ENCODE assay signal across 1 cellular context in genomic region chr16:78094166-78094565, GRCh38.
TF ChIP-seq lines count a peak whose summit lies in the region.

No MANE protein-coding gene starts in this region.

TF ChIP-seq in SK-N-SH, 30 proteins besides CTCF, POLR2A, EP300 and RAD21 (continued from another document):
- TF ChIP-seq ZBTB33 (IDR thresholded peaks at IDR 0.05; ENCODE audit: borderline replicate concordance, low read depth) (no peak), REST (IDR thresholded peaks at IDR 0.05; ENCODE audit: low read depth, low read length) (no peak), USF1 (IDR thresholded peaks at IDR 0.05; ENCODE audit: borderline replicate concordance, low read depth) (no peak), MAX (IDR thresholded peaks at IDR 0.05; ENCODE audit: low read depth) (no peak), NFIC (IDR thresholded peaks at IDR 0.05; ENCODE audit: borderline replicate concordance) (no peak), TAF1 (IDR thresholded peaks at IDR 0.05; ENCODE audit: borderline replicate concordance, low read depth, low read length) (no peak), RXRA (IDR thresholded peaks at IDR 0.05; ENCODE audit: borderline replicate concordance, low read depth) (no peak), GATA2 (CRISPR knock-in tag; IDR thresholded peaks at IDR 0.05) (no peak), CHD2 (IDR thresholded peaks at IDR 0.05; ENCODE audit: low read length, partially characterized antibody) (no peak), MEF2A (IDR thresholded peaks at IDR 0.05; ENCODE audit: borderline replicate concordance, low read depth) (no peak), ELF1 (IDR thresholded peaks at IDR 0.05) (no peak), RFX5 (IDR thresholded peaks at IDR 0.05; ENCODE audit: low read length) (no peak), EZH2phosphoT487 (IDR thresholded peaks at IDR 0.05; ENCODE audit: borderline replicate concordance, low read depth) (no peak), SMC3 (IDR thresholded peaks at IDR 0.05; ENCODE audit: low read depth, low read length) (no peak; the same call in 1 of the 2 replicates)
